24 cellular contexts compared by ENCODE assay signal in the genomic region with DNA sequence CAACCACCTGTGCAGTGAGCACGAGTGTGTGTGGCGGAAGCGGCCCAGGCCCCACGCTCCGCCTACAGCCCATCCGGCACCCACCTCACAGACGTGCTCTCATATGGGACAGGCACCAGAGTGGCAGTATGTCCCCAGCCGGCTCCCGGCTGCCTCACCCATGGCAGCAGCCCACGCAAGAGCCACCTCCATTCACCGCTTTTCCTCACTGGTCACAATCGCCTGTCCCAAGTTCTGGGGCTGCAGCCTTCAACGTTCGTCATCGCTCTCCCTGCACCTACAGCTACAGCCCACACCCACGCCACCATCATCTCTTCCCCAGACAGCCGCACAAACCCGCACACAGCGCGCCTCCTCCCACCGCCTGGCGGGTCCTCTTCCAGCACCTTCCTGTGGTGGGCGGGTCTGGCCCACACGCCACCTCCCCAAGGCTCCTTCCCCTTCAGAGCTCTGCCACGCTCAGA. TPM values are rescaled to one million over a fixed set of nuclear protein-coding genes. Genes with fewer than 3 reads are reported as not detected.
DNase-seq lines count a peak whose midpoint lies in the region; ATAC-seq, FAIRE-seq and TF ChIP-seq lines count a peak whose summit lies in the region.
"Had no signal": no experiment of that assay in that cellular context is flagged by ENCODE, and none has a peak within 500 bp of the region (broad histone marks: within the 10 kb centered on the region; RNA-seq: fewer than 3 reads in every experiment).

No MANE protein-coding gene starts in this region.

- POLR2A ChIA-PET in IMR-90 (lab: Charles Lee; ENCODE audit: unreplicated experiment) (no interaction called here), K562 (lab: Yijun Ruan, JAX) (interaction anchor here (0.9 to 1.3 kb wide), 2 partner anchors 9 to 10 kb away, joined by 3 to 5 read pairs; no protein-coding TSS in a partner anchor)

- FAIRE-seq in K562 (lab: Jason Lieb, UNC), result no peak
- FAIRE-seq: endometrium, GM12891, urothelium cell line had no signal

- peak overlapping the region; percentile 41 for H3K27ac Mint-ChIP-seq in memory B cell
- H3K27ac Mint-ChIP-seq: CD4-positive, alpha-beta T cell; WTC11 had no signal

- H3K79me1 ChIP-seq in IMR-90 (ENCODE audit: low read depth in 1 of 2, low read length in 2 of 2), result peaks cover 24 to 69% of the 10 kb centered on the region in 2 experiments

- H3K4me2 ChIP-seq in IMR-90 (ENCODE audit: low read depth, low read length), result no peak overlapping the region
- no peak overlapping the region for H3K4me2 ChIP-seq in K562 (ENCODE audit: insufficient read depth, low read length)

- TF ChIP-seq POLR2A in IMR-90 (IDR thresholded peaks at IDR 0.05; ENCODE audit: low read depth, low read length) (no peak), K562 (conservative IDR thresholded peaks at IDR 0.05) (no peak), spleen (IDR thresholded peaks at IDR 0.05) (no peak)

- H4K91ac ChIP-seq in IMR-90 (ENCODE audit: insufficient read depth, low read depth, low read length), result no peak overlapping the region

- H3K27me3 ChIP-seq in IMR-90 (ENCODE audit: control insufficient read depth, insufficient read depth, low read length), result no peaks in the 10 kb centered on the region
- no peaks in the 10 kb centered on the region for H3K27me3 ChIP-seq in K562 (ENCODE audit: control insufficient read depth in 2 of 2, insufficient read depth in 2 of 2, low read length in 2 of 2)
- no peaks in the 10 kb centered on the region for H3K27me3 ChIP-seq in spleen (replicated peaks in 1 of 7)
- H3K27me3 ChIP-seq: suprapubic skin had no signal

- no peak overlapping the region for H3K9ac ChIP-seq in IMR-90 (ENCODE audit: low read depth, low read length)
- H3K9ac ChIP-seq in K562 (ENCODE audit: insufficient read depth in 1 of 2, low read depth in 2 of 2, low read length in 2 of 2), result no peak overlapping the region; a peak in 1 of 4 replicates

- no peaks in the 10 kb centered on the region for H3K9me3 Mint-ChIP-seq in memory B cell
- H3K9me3 Mint-ChIP-seq: activated naive CD4-positive, alpha-beta T cell treated with anti-CD3 and anti-CD28 coated beads for 36 hours; CD4-positive, alpha-beta T cell had no signal

- peaks cover 8% of the 10 kb centered on the region for H3K4me1 Mint-ChIP-seq in memory B cell

- H2BK5ac ChIP-seq in IMR-90 (ENCODE audit: low read depth, low read length, poor library complexity, severe bottlenecking), result no peak overlapping the region

- no peak overlapping the region for H2AK5ac ChIP-seq in IMR-90 (ENCODE audit: low read depth, low read length)

- intact Hi-C loops in IMR-90 (cut with micrococcal nuclease), result no loop called here
- intact Hi-C loops in K562 (cut with micrococcal nuclease), result no loop called here
- intact Hi-C loops in spleen (cut with DNase I; ENCODE audit: low total_unique reads), result no loop called here

- no peak overlapping the region for H3K27ac ChIP-seq in IMR-90 (ENCODE audit: insufficient read depth, low read length)
- no peak overlapping the region for H3K27ac ChIP-seq in K562 (ENCODE audit: extremely low read depth, low read depth, low read length)
- no peak overlapping the region for H3K27ac ChIP-seq in spleen
- H3K27ac ChIP-seq: coronary artery, left ventricle myocardium inferior, suprapubic skin had no signal

- H2AFZ ChIP-seq in IMR-90 (replicated peaks; ENCODE audit: low read length, poor library complexity), result no peak overlapping the region
- no peak overlapping the region for H2AFZ ChIP-seq in K562 (ENCODE audit: low read depth, low read length)

- TF ChIP-seq RAD21 in IMR-90 (IDR thresholded peaks at IDR 0.05; ENCODE audit: low read length) (no peak), K562 (CRISPR knock-in tag; conservative IDR thresholded peaks at IDR 0.05 in 1 of 2, IDR thresholded peaks at IDR 0.05 in 1 of 2) (no peak)

- no peak overlapping the region for H4K5ac ChIP-seq in IMR-90 (ENCODE audit: low read depth, low read length)

- H4K20me1 ChIP-seq in IMR-90 (ENCODE audit: insufficient read depth, low read length) (peaks cover 12% of the 10 kb centered on the region), K562 (replicated peaks; ENCODE audit: control insufficient read depth, insufficient read depth, low read length) (no peaks in the 10 kb centered on the region; the same call in 1 of the 2 replicates)

- in situ Hi-C loops in IMR-90 (cut with MboI; ENCODE audit: low sequenced_read_pairs) (no loop called here), K562 (cut with MboI) (no loop called here)

- no peak overlapping the region for H2BK15ac ChIP-seq in IMR-90 (ENCODE audit: low read depth, low read length)

- H3K36me3 ChIP-seq in IMR-90 (ENCODE audit: control insufficient read depth, insufficient read depth, low read length), result peaks cover 84% of the 10 kb centered on the region
- H3K36me3 ChIP-seq in K562 (ENCODE audit: control insufficient read depth, insufficient read depth, low read length), result peaks cover 75% of the 10 kb centered on the region; the same call in 2 of the 3 replicates
- peaks cover 11 to 100% (median 98%) of the 10 kb centered on the region in 6 donors for H3K36me3 ChIP-seq in spleen

- BruUV-seq in IMR-90 (replicated peaks; lab: Mats Ljungman, UMichigan), result no TSS peak
- no TSS peak for BruUV-seq in K562 (replicated peaks; lab: Mats Ljungman, UMichigan)

- CTCF ChIA-PET in IMR-90 (lab: Yijun Ruan, JAX), result no interaction called here
- CTCF ChIA-PET in K562 (lab: Yijun Ruan, JAX; ENCODE audit: low intra/inter-chr PET ratio), result no interaction called here

- no peak overlapping the region for H4K8ac ChIP-seq in IMR-90 (ENCODE audit: low read depth in 2 of 2, low read length in 2 of 2)

- peak overlapping the region; percentile 42 for H2AK9ac ChIP-seq in IMR-90 (replicated peaks; ENCODE audit: low read depth, low read length, poor library complexity)

- H2BK120ac ChIP-seq in IMR-90 (ENCODE audit: low read depth, low read length), result no peak overlapping the region

- peaks cover 62% of the 10 kb centered on the region for H3K36me3 Mint-ChIP-seq in memory B cell

- no peak for TF ChIP-seq EP300 in K562 (IDR thresholded peaks at IDR 0.05; ENCODE audit: low read length)

- no peak overlapping the region for H3K18ac ChIP-seq in IMR-90 (ENCODE audit: low read depth, low read length)

- no peak overlapping the region for H3K56ac ChIP-seq in IMR-90 (ENCODE audit: extremely low read depth, insufficient read depth, low read length)

- H3K4me1 ChIP-seq in IMR-90 (ENCODE audit: control insufficient read depth, insufficient read depth, low read length) (no peaks in the 10 kb centered on the region), K562 (replicated peaks in 1 of 2; ENCODE audit: control insufficient read depth in 2 of 2, insufficient read depth in 2 of 2, low read length in 2 of 2) (peaks cover 0 to 6% of the 10 kb centered on the region in 2 experiments; a peak in 1 of 5 replicates), spleen (no peaks in the 10 kb centered on the region)
- H3K4me1 ChIP-seq: left ventricle myocardium inferior, suprapubic skin had no signal

- dilution Hi-C loops in IMR-90 (cut with HindIII; ENCODE audit: low sequenced_read_pairs, unreplicated experiment), result no loop called here

- H3K23ac ChIP-seq in IMR-90 (ENCODE audit: low read depth, low read length), result no peak overlapping the region

- 97% methylated on average over 13 of the region's 25 CpGs; no CpG with 5 or more reads in 1 of the 2 experiments for WGBS in IMR-90 (ENCODE audit: extremely low coverage in 2 of 2, insufficient read length in 1 of 2), 2 experiments
- 93% methylated on average over 22 of the region's 25 CpGs for WGBS in K562 (ENCODE audit: insufficient coverage, low coverage, missing lambda C conversion rate)
- WGBS in spleen, 5 donors, result 94 to 96% (median 95%) methylated on average over 18 to 25 of the region's 25 CpGs

- no peak overlapping the region for H2BK20ac ChIP-seq in IMR-90 (ENCODE audit: low read depth, low read length)

- H3K9me1 ChIP-seq in IMR-90 (ENCODE audit: insufficient read depth, low read length) (peaks cover 5% of the 10 kb centered on the region; the same call in 1 of the 2 replicates), K562 (ENCODE audit: control insufficient read depth, insufficient read depth, low read length) (peaks cover 3% of the 10 kb centered on the region)

- no peak overlapping the region for H3K14ac ChIP-seq in IMR-90 (replicated peaks; ENCODE audit: low read depth, low read length)

- ATAC-seq in IMR-90 (ENCODE audit: low read depth), result no peak
- no peak for ATAC-seq in K562
- ATAC-seq in memory B cell (ENCODE audit: low read depth), result no peak
- ATAC-seq: naive thymus-derived CD4-positive, alpha-beta T cell; WTC11 had no signal

- H3K9me3 ChIP-seq in IMR-90 (ENCODE audit: control insufficient read depth, insufficient read depth, low read length) (no peaks in the 10 kb centered on the region), K562 (replicated peaks; ENCODE audit: control insufficient read depth, insufficient read depth, low read depth, low read length) (no peaks in the 10 kb centered on the region), spleen (no peaks in the 10 kb centered on the region)
- H3K9me3 ChIP-seq: left ventricle myocardium inferior, suprapubic skin had no signal

- H3K79me2 ChIP-seq in K562 (ENCODE audit: control insufficient read depth, insufficient read depth, low read length), result no peaks in the 10 kb centered on the region

- H3K27me3 Mint-ChIP-seq in memory B cell, result no peaks in the 10 kb centered on the region
- H3K27me3 Mint-ChIP-seq: CD4-positive, alpha-beta T cell; naive thymus-derived CD4-positive, alpha-beta T cell had no signal

- no peak overlapping the region for H3K4ac ChIP-seq in IMR-90 (ENCODE audit: low read depth, low read length)

- no peak overlapping the region for H3K4me3 Mint-ChIP-seq in memory B cell
- H3K4me3 Mint-ChIP-seq: activated naive CD4-positive, alpha-beta T cell treated with anti-CD3 and anti-CD28 coated beads for 36 hours; CD4-positive, alpha-beta T cell; WTC11 had no signal

- TF ChIP-seq CTCF in IMR-90 (conservative IDR thresholded peaks at IDR 0.05; ENCODE audit: low read depth, low read length) (no peak), K562 (IDR thresholded peaks at IDR 0.05 in 2 of 3, conservative IDR thresholded peaks at IDR 0.05 in 1 of 3; ENCODE audit: insufficient read depth in 2 of 3, low read depth in 1 of 3, low read length in 3 of 3) (no peak), spleen (IDR thresholded peaks at IDR 0.05 in 8 of 11, conservative IDR thresholded peaks at IDR 0.05 in 3 of 11) (no peak)

- DNase-seq in IMR-90 (no peak), K562 (ENCODE audit: extremely low read depth in 1 of 4, low spot score in 3 of 4) (no peak), memory B cell (ENCODE audit: low spot score in 2 of 2) (no peak), spleen (peak; percentile 39), Kasumi-1 (lab: John Stamatoyannopoulos, UW) (no peak), OCI-M1 (lab: John Stamatoyannopoulos, UW) (no peak)
- no peak for DNase-seq in stimulated activated CD4-positive, alpha-beta T cell treated with anti-CD3 and anti-CD28 coated beads, Interleukin-4, amount 100 ng/mL, for 1 hour
- DNase-seq: activated CD4-positive, alpha-beta T cell treated with anti-CD3 and anti-CD28 coated beads, Interleukin-2, amount 50 U/mL, for 1 hour; activated naive CD4-positive, alpha-beta T cell treated with anti-CD3 and anti-CD28 coated beads for 36 hours; GOT3; left ventricle myocardium inferior; midbrain; naive thymus-derived CD4-positive, alpha-beta T cell; NCI-H1092 treated with DMSO at 0.1 percent for 48 hours; NCI-H2029 treated with DMSO at 0.1 percent for 48 hours; NCI-H2227 treated with DMSO at 0.1 percent for 48 hours; stimulated activated CD4-positive, alpha-beta T cell treated with anti-CD3 and anti-CD28 coated beads, Interleukin-2, amount 100 ng/mL, for 48 hours had no signal

- H3K4me3 ChIP-seq in IMR-90 (ENCODE audit: insufficient read depth, low read depth, low read length) (no peak overlapping the region), K562 (no peak overlapping the region), spleen (no peak overlapping the region)
- H3K4me3 ChIP-seq: coronary artery, left ventricle myocardium inferior, suprapubic skin had no signal

RNA-seq across cellular contexts. Expression of a gene that starts 17.5 kb away (rescaled TPM):
- total RNA-seq in IMR-90 (2012; rRNA removed) (137 and 145 TPM in 2 replicates), K562 (2014; rRNA removed) (436 and 520 TPM in 2 replicates), K562 (2014; rRNA removed; fragmentation: Illumina TruSeq; extraction: Trizol) (124 and 126 TPM in 2 replicates), K562 (2015; rRNA removed; fragmentation: Illumina TruSeq; extraction: Trizol) (174 and 185 TPM in 2 replicates), K562 (2021) (405 and 408 TPM in 2 replicates), spleen (10 to 100 TPM; 33.7 to 77.5 (median 53.7) TPM)
- polyA plus RNA-seq in IMR-90 (2012; rRNA removed) (139 and 172 TPM in 2 replicates), K562 (2011; rRNA removed) (317 and 437 TPM in 2 replicates), K562 (2014; fragmentation: Illumina TruSeq; extraction: Trizol) (352 and 398 TPM in 2 replicates), K562 (2014; fragmentation: Nextera tagmentation; extraction: Ambion mirVana) (10 to 100 TPM; 19.1 to 50.8 TPM), K562 (2014; rRNA removed) (292 and 301 TPM in 2 replicates), spleen (10 to 100 TPM; 43.4 to 97.1 (median 49.8) TPM)
- polyA plus RNA-seq in IMR-90 (2012; cell fraction: cytosol; rRNA removed), result 90.5 and 90.6 TPM in 2 replicates
- 225 and 239 TPM in 2 replicates for polyA plus RNA-seq in IMR-90 (2012; cell fraction: nucleus; rRNA removed; ENCODE audit: low replicate concordance)
- 286 and 689 TPM in 2 replicates for total RNA-seq in K562 (2011; cell fraction: chromatin; rRNA removed; ENCODE audit: low replicate concordance)
- total RNA-seq in K562 (2011; cell fraction: nucleolus; rRNA removed), result 343 and 356 TPM in 2 replicates
- 330 and 334 TPM in 2 replicates for total RNA-seq in K562 (2011; cell fraction: nucleoplasm; rRNA removed)
- 306 and 538 TPM in 2 replicates for polyA plus RNA-seq in K562 (2011; cell fraction: cytosol; rRNA removed)
- 577 and 840 TPM in 2 replicates for polyA plus RNA-seq in K562 (2011; cell fraction: nucleus; rRNA removed)
- 242 and 372 TPM in 2 replicates for polyA plus RNA-seq in K562 (2012)
- 328 and 373 TPM in 2 replicates for polyA minus RNA-seq in K562 (2011; rRNA and poly(A)+ RNA removed)
- polyA minus RNA-seq in K562 (2011; cell fraction: cytosol; rRNA and poly(A)+ RNA removed), result 209 and 257 TPM in 2 replicates
- 127 and 130 TPM in 2 replicates for polyA minus RNA-seq in K562 (2011; cell fraction: nucleus; rRNA and poly(A)+ RNA removed)
